In genomic region chr13:106424805-106425204, GRCh38 we compare ENCODE assay signal across 17 cellular contexts.
A peak's percentile ranks its signal among the peaks of the same experiment; 100 is the strongest.
DNase-seq lines count a peak whose midpoint lies in the region; ATAC-seq and TF ChIP-seq lines count a peak whose summit lies in the region.
"Had no signal": no experiment of that assay in that cellular context is flagged by ENCODE, and none has a peak within 500 bp of the region (broad histone marks: within the 10 kb centered on the region; RNA-seq: fewer than 3 reads in every experiment).

No MANE protein-coding gene starts in this region.

- no peak overlapping the region for H4K5ac ChIP-seq in IMR-90 (ENCODE audit: low read depth, low read length)

- H3K36me3 ChIP-seq in IMR-90 (ENCODE audit: control insufficient read depth, insufficient read depth, low read length) (no peaks in the 10 kb centered on the region), trophoblast cell (ENCODE audit: control insufficient read depth in 1 of 2, insufficient read depth in 2 of 2, low read length in 2 of 2) (no peaks in the 10 kb centered on the region), osteoblast (ENCODE audit: insufficient read depth, low read length) (no peaks in the 10 kb centered on the region)
- H3K36me3 ChIP-seq: BE2C had no signal

- H3K9me3 ChIP-seq in IMR-90 (ENCODE audit: control insufficient read depth, insufficient read depth, low read length) (no peaks in the 10 kb centered on the region), trophoblast cell (ENCODE audit: insufficient read depth, low read depth, low read length) (no peaks in the 10 kb centered on the region), osteoblast (ENCODE audit: low read depth, low read length) (no peaks in the 10 kb centered on the region)
- H3K9me3 ChIP-seq: BE2C had no signal

- no peak for TF ChIP-seq POLR2A in IMR-90 (IDR thresholded peaks at IDR 0.05; ENCODE audit: low read depth, low read length)

- POLR2A ChIA-PET in IMR-90 (lab: Charles Lee; ENCODE audit: unreplicated experiment), result no interaction called here

- intact Hi-C loops in IMR-90 (cut with micrococcal nuclease), result no loop called here

- H3K23ac ChIP-seq in IMR-90 (ENCODE audit: low read depth, low read length) (no peak overlapping the region), trophoblast cell (ENCODE audit: low read length) (no peak overlapping the region)

- H2AK5ac ChIP-seq in IMR-90 (ENCODE audit: low read depth, low read length) (no peak overlapping the region), trophoblast cell (ENCODE audit: low read length) (no peak overlapping the region)

- no peak for ATAC-seq in IMR-90 (ENCODE audit: low read depth)
- ATAC-seq in omental fat pad (ENCODE audit: low FRiP score), result no peak
- ATAC-seq: GM12878, K562 had no signal

- no peak overlapping the region for H3K56ac ChIP-seq in IMR-90 (ENCODE audit: extremely low read depth, insufficient read depth, low read length)

- H2BK15ac ChIP-seq in IMR-90 (ENCODE audit: low read depth, low read length), result no peak overlapping the region

- DNase-seq in EH (ENCODE audit: low read depth) (peak; percentile 34), IMR-90 (peak; percentile 30), epithelial cell of esophagus (ENCODE audit: low read depth) (peak; percentile 37), trophoblast cell (peak in 1 of 2 donors; percentile 43), osteoblast (ENCODE audit: insufficient read length, low spot score, missing footprints) (no peak), islet precursor cell (no peak), omental fat pad (ENCODE audit: low spot score) (no peak), 8988T (no peak)
- DNase-seq: BE2C; C1 segment of cervical spinal cord; CD4-positive, CD25-positive, alpha-beta regulatory T cell; CD8-positive, alpha-beta memory T cell; COR-L47; GM23248; HCEC 1CT had no signal

- H3K9me1 ChIP-seq in IMR-90 (ENCODE audit: insufficient read depth, low read length), result no peaks in the 10 kb centered on the region

- no peak overlapping the region for H4K12ac ChIP-seq in trophoblast cell (ENCODE audit: low read depth, low read length)

- TF ChIP-seq CTCF in IMR-90 (conservative IDR thresholded peaks at IDR 0.05; ENCODE audit: low read depth, low read length) (no peak), epithelial cell of esophagus (IDR thresholded peaks at IDR 0.05; ENCODE audit: insufficient read depth, low read depth, low read length, missing control alignments) (no peak), osteoblast (IDR thresholded peaks at IDR 0.05; ENCODE audit: extremely low read depth, low read depth, low read length) (no peak), omental fat pad (IDR thresholded peaks at IDR 0.05) (no peak)

- H3K9ac ChIP-seq in IMR-90 (ENCODE audit: low read depth, low read length), result no peak overlapping the region
- H3K9ac ChIP-seq in trophoblast cell (ENCODE audit: low read length), result no peak overlapping the region
- H3K9ac ChIP-seq: GM23248 had no signal

- H3K4me1 ChIP-seq in IMR-90 (ENCODE audit: control insufficient read depth, insufficient read depth, low read length) (no peaks in the 10 kb centered on the region), trophoblast cell (ENCODE audit: control insufficient read depth in 1 of 2, insufficient read depth in 2 of 2, low read length in 2 of 2) (peaks cover 8 to 14% of the 10 kb centered on the region in 2 experiments), osteoblast (ENCODE audit: insufficient read depth, low read length) (no peaks in the 10 kb centered on the region)
- H3K4me1 ChIP-seq: BE2C had no signal

- no peak for TF ChIP-seq RAD21 in IMR-90 (IDR thresholded peaks at IDR 0.05; ENCODE audit: low read length)

- H2BK12ac ChIP-seq in trophoblast cell (ENCODE audit: low read length), result peak overlapping the region; percentile 90

- H4K8ac ChIP-seq in IMR-90 (ENCODE audit: low read depth in 2 of 2, low read length in 2 of 2) (no peak overlapping the region), trophoblast cell (ENCODE audit: low read depth, low read length) (no peak overlapping the region)

- CTCF ChIA-PET in IMR-90 (lab: Yijun Ruan, JAX), result interaction anchor here (0.6 kb wide), 1 partner anchor 21 kb away, joined by 3 read pairs; no protein-coding TSS in a partner anchor

- H3K79me2 ChIP-seq in trophoblast cell (ENCODE audit: control insufficient read depth, insufficient read depth, low read length, poor library complexity), result no peaks in the 10 kb centered on the region
- no peaks in the 10 kb centered on the region for H3K79me2 ChIP-seq in osteoblast (ENCODE audit: insufficient read depth, low read length)

- H4K91ac ChIP-seq in IMR-90 (ENCODE audit: insufficient read depth, low read depth, low read length) (no peak overlapping the region), trophoblast cell (ENCODE audit: low read depth, low read length) (no peak overlapping the region)

- no peak overlapping the region for H3K4ac ChIP-seq in IMR-90 (ENCODE audit: low read depth, low read length)
- H3K4ac ChIP-seq in trophoblast cell (ENCODE audit: low read depth, low read length), result no peak overlapping the region

- no peak overlapping the region for H3K27ac ChIP-seq in IMR-90 (ENCODE audit: insufficient read depth, low read length)
- H3K27ac ChIP-seq in trophoblast cell (ENCODE audit: low read depth, low read length), result no peak overlapping the region
- H3K27ac ChIP-seq in osteoblast (ENCODE audit: low read depth, low read length), result no peak overlapping the region
- H3K27ac ChIP-seq: GM23248 had no signal

- H3K27me3 ChIP-seq in IMR-90 (ENCODE audit: control insufficient read depth, insufficient read depth, low read length) (no peaks in the 10 kb centered on the region), trophoblast cell (ENCODE audit: insufficient read depth, low read length) (no peaks in the 10 kb centered on the region), osteoblast (ENCODE audit: insufficient read depth, low read length) (no peaks in the 10 kb centered on the region)
- H3K27me3 ChIP-seq: BE2C had no signal

- dilution Hi-C loops in IMR-90 (cut with HindIII; ENCODE audit: low sequenced_read_pairs, unreplicated experiment), result no loop called here

- H3K18ac ChIP-seq in IMR-90 (ENCODE audit: low read depth, low read length), result no peak overlapping the region
- no peak overlapping the region for H3K18ac ChIP-seq in trophoblast cell (ENCODE audit: low read length)

- no CpG with 5 or more reads among the region's 1 CpG for WGBS in IMR-90 (ENCODE audit: extremely low coverage in 2 of 2, insufficient read length in 1 of 2), 2 experiments
- WGBS in trophoblast cell (ENCODE audit: extremely low coverage, insufficient coverage, insufficient read length), result no CpG with 5 or more reads among the region's 1 CpG

- in situ Hi-C loops in IMR-90 (cut with MboI; ENCODE audit: low sequenced_read_pairs), result no loop called here

- H3K4me2 ChIP-seq in IMR-90 (ENCODE audit: low read depth, low read length) (no peak overlapping the region), trophoblast cell (ENCODE audit: low read length) (no peak overlapping the region), osteoblast (ENCODE audit: insufficient read depth, low read length) (no peak overlapping the region)

- H4K20me1 ChIP-seq in IMR-90 (ENCODE audit: insufficient read depth, low read length) (no peaks in the 10 kb centered on the region), osteoblast (ENCODE audit: insufficient read depth, low read length) (no peaks in the 10 kb centered on the region)

- H2BK5ac ChIP-seq in IMR-90 (ENCODE audit: low read depth, low read length, poor library complexity, severe bottlenecking) (no peak overlapping the region), trophoblast cell (ENCODE audit: low read depth, low read length, poor library complexity) (no peak overlapping the region)

- H2AFZ ChIP-seq in IMR-90 (replicated peaks; ENCODE audit: low read length, poor library complexity) (no peak overlapping the region), trophoblast cell (ENCODE audit: insufficient read depth, low read length, poor library complexity) (no peak overlapping the region), osteoblast (ENCODE audit: low read length) (no peak overlapping the region)
- H2AFZ ChIP-seq: GM23248 had no signal

- no TSS peak for BruUV-seq in IMR-90 (replicated peaks; lab: Mats Ljungman, UMichigan)

- H3K14ac ChIP-seq in IMR-90 (replicated peaks; ENCODE audit: low read depth, low read length) (no peak overlapping the region), trophoblast cell (ENCODE audit: low read length) (no peak overlapping the region)

- H2AK9ac ChIP-seq in IMR-90 (replicated peaks; ENCODE audit: low read depth, low read length, poor library complexity), result no peak overlapping the region

- no peak overlapping the region for H2BK20ac ChIP-seq in IMR-90 (ENCODE audit: low read depth, low read length)

- H3K79me1 ChIP-seq in IMR-90 (ENCODE audit: low read depth in 1 of 2, low read length in 2 of 2), result no peaks in the 10 kb centered on the region
- peaks cover 17% of the 10 kb centered on the region for H3K79me1 ChIP-seq in trophoblast cell (ENCODE audit: low read length)

- H2BK120ac ChIP-seq in IMR-90 (ENCODE audit: low read depth, low read length), result no peak overlapping the region
- no peak overlapping the region for H2BK120ac ChIP-seq in trophoblast cell (ENCODE audit: insufficient read depth, low read length, poor library complexity)

- H3K4me3 ChIP-seq in IMR-90 (ENCODE audit: insufficient read depth, low read depth, low read length), result no peak overlapping the region
- H3K4me3 ChIP-seq in epithelial cell of esophagus (ENCODE audit: low read length), result no peak overlapping the region
- no peak overlapping the region for H3K4me3 ChIP-seq in trophoblast cell (ENCODE audit: low read depth, low read length)
- H3K4me3 ChIP-seq in osteoblast (ENCODE audit: insufficient read depth, low read length), result no peak overlapping the region
- H3K4me3 ChIP-seq: GM12878, GM23248, K562 had no signal

TF ChIP-seq in IMR-90, 13 proteins besides CTCF, POLR2A, EP300 and RAD21:
- TF ChIP-seq NFE2L2 (IDR thresholded peaks at IDR 0.05; ENCODE audit: low read depth, low read length), result no peak
- TF ChIP-seq FOS (IDR thresholded peaks at IDR 0.05; ENCODE audit: low read depth, low read length), result no peak
- TF ChIP-seq SMC3 (IDR thresholded peaks at IDR 0.05; ENCODE audit: low read depth, low read length), result no peak
- TF ChIP-seq, protein P1, sequence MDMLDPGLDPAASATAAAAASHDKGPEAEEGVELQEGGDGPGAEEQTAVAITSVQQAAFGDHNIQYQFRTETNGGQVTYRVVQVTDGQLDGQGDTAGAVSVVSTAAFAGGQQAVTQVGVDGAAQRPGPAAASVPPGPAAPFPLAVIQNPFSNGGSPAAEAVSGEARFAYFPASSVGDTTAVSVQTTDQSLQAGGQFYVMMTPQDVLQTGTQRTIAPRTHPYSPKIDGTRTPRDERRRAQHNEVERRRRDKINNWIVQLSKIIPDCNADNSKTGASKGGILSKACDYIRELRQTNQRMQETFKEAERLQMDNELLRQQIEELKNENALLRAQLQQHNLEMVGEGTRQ (IDR thresholded peaks at IDR 0.05; ENCODE audit: low read depth, low read length), result no peak
- no peak for TF ChIP-seq MXI1 (IDR thresholded peaks at IDR 0.05; ENCODE audit: borderline replicate concordance, low read depth, low read length)
- no peak for TF ChIP-seq RFX5 (IDR thresholded peaks at IDR 0.05; ENCODE audit: low read depth, low read length)
- TF ChIP-seq MAZ (IDR thresholded peaks at IDR 0.05; ENCODE audit: borderline replicate concordance, low read depth, low read length), result no peak
- no peak for TF ChIP-seq MAFK (IDR thresholded peaks at IDR 0.05; ENCODE audit: low read depth, low read length)
- TF ChIP-seq CHD1 (IDR thresholded peaks at IDR 0.05; ENCODE audit: low read depth, low read length), result no peak

Comparison
In these comparisons a context has a peak if more than half of its experiments do, and no peak if none do; other contexts are left out.
1. DNase-seq: peak in EH (single experiment), IMR-90 (single experiment) and epithelial cell of esophagus (single experiment); none in osteoblast (single experiment), islet precursor cell (single experiment), omental fat pad (single experiment) and 8988T (single experiment).